Comparison of ENCODE assay signal across 34 cellular contexts in the genomic region with DNA sequence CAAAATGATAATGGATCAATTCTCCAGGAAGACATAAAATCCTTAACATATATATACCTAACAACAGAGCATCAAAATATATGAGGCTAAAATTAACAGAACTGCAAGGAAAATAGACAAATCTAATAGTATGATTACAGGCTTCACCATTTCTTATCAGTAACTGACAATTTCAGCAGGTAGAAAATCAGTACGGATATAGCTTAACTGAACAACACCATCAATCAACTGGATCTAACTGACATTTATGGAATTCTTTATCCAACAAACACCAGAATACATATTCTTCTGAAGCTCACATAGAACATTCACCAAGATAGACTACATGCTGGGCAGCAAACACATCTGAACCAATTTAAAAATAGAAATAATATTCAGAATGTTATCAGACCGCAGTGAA.
"Had no signal": no experiment of that assay in that cellular context is flagged by ENCODE, and none has a peak within 500 bp of the region (broad histone marks: within the 10 kb centered on the region; RNA-seq: fewer than 3 reads in every experiment).

No MANE protein-coding gene starts in this region.

- H3K9me3 ChIP-seq: MG63 had no signal

- H3K4me2 ChIP-seq: KMS-11 had no signal

- H3K27ac ChIP-seq: KMS-11 had no signal

- H3K4me3 ChIP-seq: MG63 had no signal

- H3K27me3 ChIP-seq: MG63 had no signal

- DNase-seq: Karpas-422, Kasumi-1, KG1, MG63, MM.1S, MV-4-11, NCI-H1048, NCI-H1092, NCI-H1092 treated with DMSO at 0.1 percent for 48 hours, NCI-H1105, NCI-H1105 treated with DMSO at 0.1 percent for 48 hours, NCI-H1417, NCI-H1417 treated with DMSO at 0.1 percent for 48 hours, NCI-H1436, NCI-H1436 treated with DMSO at 0.1 percent for 48 hours, NCI-H146, NCI-H1694, NCI-H1694 treated with DMSO at 0.1 percent for 48 hours, NCI-H187, NCI-H187 treated with DMSO at 0.1 percent for 48 hours, NCI-H1930, NCI-H2029, NCI-H2029 treated with DMSO at 0.1 percent for 48 hours, NCI-H2081, NCI-H2081 treated with DMSO at 0.1 percent for 48 hours, NCI-H2107, NCI-H2171, NCI-H2171 treated with DMSO at 0.1 percent for 48 hours, NCI-H2227 treated with DMSO at 0.1 percent for 48 hours, NCI-H226, NCI-H345, NCI-H446, NCI-H446 treated with DMSO at 0.1 percent for 48 hours had no signal

- H3K9ac ChIP-seq: KMS-11 had no signal

- H3K36me3 ChIP-seq: MG63 had no signal
